ENCODE assay signal across 36 cellular contexts in genomic region chr2:182473635-182474034, GRCh38.
"Had no signal": no experiment of that assay in that cellular context is flagged by ENCODE, and none has a peak within 500 bp of the region (broad histone marks: within the 10 kb centered on the region; RNA-seq: fewer than 3 reads in every experiment).

No MANE protein-coding gene starts in this region.

- DNase-seq: Karpas-422, Kasumi-1, MG63, MM.1S, MV-4-11, NCI-H1048, NCI-H1092, NCI-H1092 treated with DMSO at 0.1 percent for 48 hours, NCI-H1105, NCI-H1105 treated with DMSO at 0.1 percent for 48 hours, NCI-H1417, NCI-H1417 treated with DMSO at 0.1 percent for 48 hours, NCI-H1436, NCI-H1436 treated with DMSO at 0.1 percent for 48 hours, NCI-H146, NCI-H1694, NCI-H1694 treated with DMSO at 0.1 percent for 48 hours, NCI-H187, NCI-H187 treated with DMSO at 0.1 percent for 48 hours, NCI-H1930, NCI-H2029, NCI-H2029 treated with DMSO at 0.1 percent for 48 hours, NCI-H2081, NCI-H2081 treated with DMSO at 0.1 percent for 48 hours, NCI-H2107, NCI-H2171, NCI-H2171 treated with DMSO at 0.1 percent for 48 hours, NCI-H2227 treated with DMSO at 0.1 percent for 48 hours, NCI-H226, NCI-H345, NCI-H446, NCI-H446 treated with DMSO at 0.1 percent for 48 hours, NCI-H510A, NCI-H510A treated with DMSO at 0.1 percent for 48 hours, NCI-H524, NCI-H524 treated with DMSO at 0.1 percent for 48 hours had no signal

- H3K27me3 ChIP-seq: MG63 had no signal

- H3K36me3 ChIP-seq: MG63 had no signal

- H3K4me3 ChIP-seq: MG63 had no signal
